1 cellular context compared by ENCODE assay signal in the genomic region with DNA sequence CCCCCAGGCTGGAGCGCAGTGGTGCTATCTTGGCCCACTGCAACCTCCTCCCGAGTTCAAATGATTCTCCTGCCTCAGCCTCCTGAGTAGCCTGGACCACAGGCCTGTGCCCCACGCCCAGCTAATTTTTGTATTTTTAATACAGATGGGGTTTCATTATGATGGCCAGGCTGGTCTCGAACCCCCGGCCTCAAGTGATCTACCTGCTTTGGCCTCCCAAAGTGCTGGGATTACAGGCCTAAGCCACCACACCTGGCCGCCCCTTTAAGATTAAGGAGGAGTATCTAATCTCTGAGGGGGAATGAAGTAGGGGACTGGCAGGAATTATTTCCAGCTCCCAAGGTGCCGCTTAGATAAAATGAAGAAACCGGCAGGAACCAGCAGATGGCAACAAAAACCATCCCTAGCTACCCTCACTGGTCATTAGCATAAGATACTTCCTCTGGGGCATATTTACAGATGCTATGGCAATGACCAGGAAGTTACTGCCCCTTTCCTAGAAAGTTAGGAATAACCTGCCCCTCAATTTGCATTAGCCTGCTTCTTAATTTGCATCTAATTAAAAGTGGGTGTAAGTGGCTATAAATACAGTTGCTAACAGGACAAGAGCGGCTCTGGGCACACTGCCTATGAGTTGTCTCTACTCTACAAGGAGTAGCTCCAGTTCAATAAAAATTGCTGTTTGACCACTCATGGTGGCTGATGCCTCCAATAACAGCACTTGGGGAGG.
TF ChIP-seq lines count a peak whose summit lies in the region.

No MANE protein-coding gene starts in this region.

TF ChIP-seq in HepG2, 621 proteins besides CTCF, POLR2A, EP300 and RAD21 (continues in another document):
- TF ChIP-seq, protein P1, sequence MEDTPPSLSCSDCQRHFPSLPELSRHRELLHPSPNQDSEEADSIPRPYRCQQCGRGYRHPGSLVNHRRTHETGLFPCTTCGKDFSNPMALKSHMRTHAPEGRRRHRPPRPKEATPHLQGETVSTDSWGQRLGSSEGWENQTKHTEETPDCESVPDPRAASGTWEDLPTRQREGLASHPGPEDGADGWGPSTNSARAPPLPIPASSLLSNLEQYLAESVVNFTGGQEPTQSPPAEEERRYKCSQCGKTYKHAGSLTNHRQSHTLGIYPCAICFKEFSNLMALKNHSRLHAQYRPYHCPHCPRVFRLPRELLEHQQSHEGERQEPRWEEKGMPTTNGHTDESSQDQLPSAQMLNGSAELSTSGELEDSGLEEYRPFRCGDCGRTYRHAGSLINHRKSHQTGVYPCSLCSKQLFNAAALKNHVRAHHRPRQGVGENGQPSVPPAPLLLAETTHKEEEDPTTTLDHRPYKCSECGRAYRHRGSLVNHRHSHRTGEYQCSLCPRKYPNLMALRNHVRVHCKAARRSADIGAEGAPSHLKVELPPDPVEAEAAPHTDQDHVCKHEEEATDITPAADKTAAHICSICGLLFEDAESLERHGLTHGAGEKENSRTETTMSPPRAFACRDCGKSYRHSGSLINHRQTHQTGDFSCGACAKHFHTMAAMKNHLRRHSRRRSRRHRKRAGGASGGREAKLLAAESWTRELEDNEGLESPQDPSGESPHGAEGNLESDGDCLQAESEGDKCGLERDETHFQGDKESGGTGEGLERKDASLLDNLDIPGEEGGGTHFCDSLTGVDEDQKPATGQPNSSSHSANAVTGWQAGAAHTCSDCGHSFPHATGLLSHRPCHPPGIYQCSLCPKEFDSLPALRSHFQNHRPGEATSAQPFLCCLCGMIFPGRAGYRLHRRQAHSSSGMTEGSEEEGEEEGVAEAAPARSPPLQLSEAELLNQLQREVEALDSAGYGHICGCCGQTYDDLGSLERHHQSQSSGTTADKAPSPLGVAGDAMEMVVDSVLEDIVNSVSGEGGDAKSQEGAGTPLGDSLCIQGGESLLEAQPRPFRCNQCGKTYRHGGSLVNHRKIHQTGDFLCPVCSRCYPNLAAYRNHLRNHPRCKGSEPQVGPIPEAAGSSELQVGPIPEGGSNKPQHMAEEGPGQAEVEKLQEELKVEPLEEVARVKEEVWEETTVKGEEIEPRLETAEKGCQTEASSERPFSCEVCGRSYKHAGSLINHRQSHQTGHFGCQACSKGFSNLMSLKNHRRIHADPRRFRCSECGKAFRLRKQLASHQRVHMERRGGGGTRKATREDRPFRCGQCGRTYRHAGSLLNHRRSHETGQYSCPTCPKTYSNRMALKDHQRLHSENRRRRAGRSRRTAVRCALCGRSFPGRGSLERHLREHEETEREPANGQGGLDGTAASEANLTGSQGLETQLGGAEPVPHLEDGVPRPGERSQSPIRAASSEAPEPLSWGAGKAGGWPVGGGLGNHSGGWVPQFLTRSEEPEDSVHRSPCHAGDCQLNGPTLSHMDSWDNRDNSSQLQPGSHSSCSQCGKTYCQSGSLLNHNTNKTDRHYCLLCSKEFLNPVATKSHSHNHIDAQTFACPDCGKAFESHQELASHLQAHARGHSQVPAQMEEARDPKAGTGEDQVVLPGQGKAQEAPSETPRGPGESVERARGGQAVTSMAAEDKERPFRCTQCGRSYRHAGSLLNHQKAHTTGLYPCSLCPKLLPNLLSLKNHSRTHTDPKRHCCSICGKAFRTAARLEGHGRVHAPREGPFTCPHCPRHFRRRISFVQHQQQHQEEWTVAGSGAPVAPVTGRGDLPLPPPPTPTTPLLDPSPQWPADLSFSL (CRISPR knock-in tag; IDR thresholded peaks at IDR 0.05) = no peak
- no peak for TF ChIP-seq ZNF557 (CRISPR knock-in tag; IDR thresholded peaks at IDR 0.05)
- no peak for TF ChIP-seq IKZF1 (IDR thresholded peaks at IDR 0.05)
- no peak for TF ChIP-seq HOXA5 (CRISPR knock-in tag; IDR thresholded peaks at IDR 0.05)
- peak; percentile 58 for TF ChIP-seq STAG1 (CRISPR knock-in tag; IDR thresholded peaks at IDR 0.05)
- TF ChIP-seq POGZ (CRISPR knock-in tag; IDR thresholded peaks at IDR 0.05) = no peak
- peak; percentile 65; the same call in 1 of the 2 replicates for TF ChIP-seq SMC3 (IDR thresholded peaks at IDR 0.05; ENCODE audit: low read length)
- TF ChIP-seq PITX1 (CRISPR knock-in tag; IDR thresholded peaks at IDR 0.05) = no peak
- no peak for TF ChIP-seq ZFY (CRISPR knock-in tag; IDR thresholded peaks at IDR 0.05)
- no peak for TF ChIP-seq TP53 (CRISPR knock-in tag; conservative IDR thresholded peaks at IDR 0.05)
- no peak for TF ChIP-seq ZFP36L2 (CRISPR knock-in tag; IDR thresholded peaks at IDR 0.05)
- TF ChIP-seq TRIM24 (CRISPR knock-in tag; IDR thresholded peaks at IDR 0.05) = no peak
- TF ChIP-seq, protein P2, sequence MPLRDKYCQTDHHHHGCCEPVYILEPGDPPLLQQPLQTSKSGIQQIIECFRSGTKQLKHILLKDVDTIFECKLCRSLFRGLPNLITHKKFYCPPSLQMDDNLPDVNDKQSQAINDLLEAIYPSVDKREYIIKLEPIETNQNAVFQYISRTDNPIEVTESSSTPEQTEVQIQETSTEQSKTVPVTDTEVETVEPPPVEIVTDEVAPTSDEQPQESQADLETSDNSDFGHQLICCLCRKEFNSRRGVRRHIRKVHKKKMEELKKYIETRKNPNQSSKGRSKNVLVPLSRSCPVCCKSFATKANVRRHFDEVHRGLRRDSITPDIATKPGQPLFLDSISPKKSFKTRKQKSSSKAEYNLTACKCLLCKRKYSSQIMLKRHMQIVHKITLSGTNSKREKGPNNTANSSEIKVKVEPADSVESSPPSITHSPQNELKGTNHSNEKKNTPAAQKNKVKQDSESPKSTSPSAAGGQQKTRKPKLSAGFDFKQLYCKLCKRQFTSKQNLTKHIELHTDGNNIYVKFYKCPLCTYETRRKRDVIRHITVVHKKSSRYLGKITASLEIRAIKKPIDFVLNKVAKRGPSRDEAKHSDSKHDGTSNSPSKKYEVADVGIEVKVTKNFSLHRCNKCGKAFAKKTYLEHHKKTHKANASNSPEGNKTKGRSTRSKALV (CRISPR knock-in tag; IDR thresholded peaks at IDR 0.05) = no peak
- TF ChIP-seq ZNF614 (CRISPR knock-in tag; IDR thresholded peaks at IDR 0.05; ENCODE audit: borderline replicate concordance) = peak; percentile 67; the same call in 1 of the 2 replicates
- TF ChIP-seq, protein P3, sequence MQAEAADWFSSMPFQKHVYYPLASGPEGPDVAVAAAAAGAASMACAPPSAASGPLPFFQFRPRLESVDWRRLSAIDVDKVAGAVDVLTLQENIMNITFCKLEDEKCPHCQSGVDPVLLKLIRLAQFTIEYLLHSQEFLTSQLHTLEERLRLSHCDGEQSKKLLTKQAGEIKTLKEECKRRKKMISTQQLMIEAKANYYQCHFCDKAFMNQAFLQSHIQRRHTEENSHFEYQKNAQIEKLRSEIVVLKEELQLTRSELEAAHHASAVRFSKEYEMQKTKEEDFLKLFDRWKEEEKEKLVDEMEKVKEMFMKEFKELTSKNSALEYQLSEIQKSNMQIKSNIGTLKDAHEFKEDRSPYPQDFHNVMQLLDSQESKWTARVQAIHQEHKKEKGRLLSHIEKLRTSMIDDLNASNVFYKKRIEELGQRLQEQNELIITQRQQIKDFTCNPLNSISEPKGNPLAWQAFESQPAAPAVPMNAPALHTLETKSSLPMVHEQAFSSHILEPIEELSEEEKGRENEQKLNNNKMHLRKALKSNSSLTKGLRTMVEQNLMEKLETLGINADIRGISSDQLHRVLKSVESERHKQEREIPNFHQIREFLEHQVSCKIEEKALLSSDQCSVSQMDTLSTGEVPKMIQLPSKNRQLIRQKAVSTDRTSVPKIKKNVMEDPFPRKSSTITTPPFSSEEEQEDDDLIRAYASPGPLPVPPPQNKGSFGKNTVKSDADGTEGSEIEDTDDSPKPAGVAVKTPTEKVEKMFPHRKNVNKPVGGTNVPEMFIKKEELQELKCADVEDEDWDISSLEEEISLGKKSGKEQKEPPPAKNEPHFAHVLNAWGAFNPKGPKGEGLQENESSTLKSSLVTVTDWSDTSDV (CRISPR knock-in tag; IDR thresholded peaks at IDR 0.05) = no peak
- no peak for TF ChIP-seq PAX8 (CRISPR knock-in tag; IDR thresholded peaks at IDR 0.05; ENCODE audit: borderline replicate concordance)
- TF ChIP-seq, protein P4, sequence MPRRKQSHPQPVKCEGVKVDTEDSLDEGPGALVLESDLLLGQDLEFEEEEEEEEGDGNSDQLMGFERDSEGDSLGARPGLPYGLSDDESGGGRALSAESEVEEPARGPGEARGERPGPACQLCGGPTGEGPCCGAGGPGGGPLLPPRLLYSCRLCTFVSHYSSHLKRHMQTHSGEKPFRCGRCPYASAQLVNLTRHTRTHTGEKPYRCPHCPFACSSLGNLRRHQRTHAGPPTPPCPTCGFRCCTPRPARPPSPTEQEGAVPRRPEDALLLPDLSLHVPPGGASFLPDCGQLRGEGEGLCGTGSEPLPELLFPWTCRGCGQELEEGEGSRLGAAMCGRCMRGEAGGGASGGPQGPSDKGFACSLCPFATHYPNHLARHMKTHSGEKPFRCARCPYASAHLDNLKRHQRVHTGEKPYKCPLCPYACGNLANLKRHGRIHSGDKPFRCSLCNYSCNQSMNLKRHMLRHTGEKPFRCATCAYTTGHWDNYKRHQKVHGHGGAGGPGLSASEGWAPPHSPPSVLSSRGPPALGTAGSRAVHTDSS (CRISPR knock-in tag; conservative IDR thresholded peaks at IDR 0.05) = no peak
- TF ChIP-seq ZNF607 (CRISPR knock-in tag; IDR thresholded peaks at IDR 0.05; ENCODE audit: borderline replicate concordance) = no peak
- TF ChIP-seq ZNF12 (CRISPR knock-in tag; IDR thresholded peaks at IDR 0.05) = no peak
- TF ChIP-seq FOXA3 (CRISPR knock-in tag; IDR thresholded peaks at IDR 0.05) = peak; percentile 72
- no peak for TF ChIP-seq CREB1 (IDR thresholded peaks at IDR 0.05)
- TF ChIP-seq CREB1 (CRISPR knock-in tag; IDR thresholded peaks at IDR 0.05) = no peak
- no peak for TF ChIP-seq POLR2AphosphoS5 (IDR thresholded peaks at IDR 0.05; ENCODE audit: low read depth, low read length)
- TF ChIP-seq RXRB (CRISPR knock-in tag; IDR thresholded peaks at IDR 0.05; ENCODE audit: borderline replicate concordance) = peak; percentile 46; the same call in 1 of the 2 replicates
- TF ChIP-seq CHD2 (IDR thresholded peaks at IDR 0.05; ENCODE audit: low read depth, low read length) = no peak
- no peak for TF ChIP-seq ZNF572 (CRISPR knock-in tag; IDR thresholded peaks at IDR 0.05)
- TF ChIP-seq ZKSCAN1 (IDR thresholded peaks at IDR 0.05; ENCODE audit: low read length) = no peak
- no peak for TF ChIP-seq ZNF605 (CRISPR knock-in tag; IDR thresholded peaks at IDR 0.05)
- TF ChIP-seq CBFB (CRISPR knock-in tag; IDR thresholded peaks at IDR 0.05) = no peak
- no peak for TF ChIP-seq NFKB2 (CRISPR knock-in tag; IDR thresholded peaks at IDR 0.05; ENCODE audit: borderline replicate concordance)
- no peak for TF ChIP-seq GZF1 (CRISPR knock-in tag; IDR thresholded peaks at IDR 0.05)
- no peak for TF ChIP-seq ZNF441 (CRISPR knock-in tag; IDR thresholded peaks at IDR 0.05; ENCODE audit: borderline replicate concordance)
- peak; percentile 21; the same call in 1 of the 2 replicates for TF ChIP-seq FOXK1 (CRISPR knock-in tag; IDR thresholded peaks at IDR 0.05; ENCODE audit: borderline replicate concordance, low read depth)
- TF ChIP-seq RBFOX2 (IDR thresholded peaks at IDR 0.05; ENCODE audit: low read depth, low read length) = no peak
- TF ChIP-seq SSRP1 (CRISPR knock-in tag; IDR thresholded peaks at IDR 0.05) = no peak
- no peak for TF ChIP-seq EEA1 (CRISPR knock-in tag; IDR thresholded peaks at IDR 0.05; ENCODE audit: borderline replicate concordance)
- TF ChIP-seq ELF1 (CRISPR knock-in tag; IDR thresholded peaks at IDR 0.05) = peak; percentile 35; the same call in 1 of the 2 replicates
- 0 out of 2 replicates have a peak, but pooled peaks have one; percentile 31 for TF ChIP-seq SAP130 (CRISPR knock-in tag; IDR thresholded peaks at IDR 0.05; ENCODE audit: low read depth)
- TF ChIP-seq, protein P5, sequence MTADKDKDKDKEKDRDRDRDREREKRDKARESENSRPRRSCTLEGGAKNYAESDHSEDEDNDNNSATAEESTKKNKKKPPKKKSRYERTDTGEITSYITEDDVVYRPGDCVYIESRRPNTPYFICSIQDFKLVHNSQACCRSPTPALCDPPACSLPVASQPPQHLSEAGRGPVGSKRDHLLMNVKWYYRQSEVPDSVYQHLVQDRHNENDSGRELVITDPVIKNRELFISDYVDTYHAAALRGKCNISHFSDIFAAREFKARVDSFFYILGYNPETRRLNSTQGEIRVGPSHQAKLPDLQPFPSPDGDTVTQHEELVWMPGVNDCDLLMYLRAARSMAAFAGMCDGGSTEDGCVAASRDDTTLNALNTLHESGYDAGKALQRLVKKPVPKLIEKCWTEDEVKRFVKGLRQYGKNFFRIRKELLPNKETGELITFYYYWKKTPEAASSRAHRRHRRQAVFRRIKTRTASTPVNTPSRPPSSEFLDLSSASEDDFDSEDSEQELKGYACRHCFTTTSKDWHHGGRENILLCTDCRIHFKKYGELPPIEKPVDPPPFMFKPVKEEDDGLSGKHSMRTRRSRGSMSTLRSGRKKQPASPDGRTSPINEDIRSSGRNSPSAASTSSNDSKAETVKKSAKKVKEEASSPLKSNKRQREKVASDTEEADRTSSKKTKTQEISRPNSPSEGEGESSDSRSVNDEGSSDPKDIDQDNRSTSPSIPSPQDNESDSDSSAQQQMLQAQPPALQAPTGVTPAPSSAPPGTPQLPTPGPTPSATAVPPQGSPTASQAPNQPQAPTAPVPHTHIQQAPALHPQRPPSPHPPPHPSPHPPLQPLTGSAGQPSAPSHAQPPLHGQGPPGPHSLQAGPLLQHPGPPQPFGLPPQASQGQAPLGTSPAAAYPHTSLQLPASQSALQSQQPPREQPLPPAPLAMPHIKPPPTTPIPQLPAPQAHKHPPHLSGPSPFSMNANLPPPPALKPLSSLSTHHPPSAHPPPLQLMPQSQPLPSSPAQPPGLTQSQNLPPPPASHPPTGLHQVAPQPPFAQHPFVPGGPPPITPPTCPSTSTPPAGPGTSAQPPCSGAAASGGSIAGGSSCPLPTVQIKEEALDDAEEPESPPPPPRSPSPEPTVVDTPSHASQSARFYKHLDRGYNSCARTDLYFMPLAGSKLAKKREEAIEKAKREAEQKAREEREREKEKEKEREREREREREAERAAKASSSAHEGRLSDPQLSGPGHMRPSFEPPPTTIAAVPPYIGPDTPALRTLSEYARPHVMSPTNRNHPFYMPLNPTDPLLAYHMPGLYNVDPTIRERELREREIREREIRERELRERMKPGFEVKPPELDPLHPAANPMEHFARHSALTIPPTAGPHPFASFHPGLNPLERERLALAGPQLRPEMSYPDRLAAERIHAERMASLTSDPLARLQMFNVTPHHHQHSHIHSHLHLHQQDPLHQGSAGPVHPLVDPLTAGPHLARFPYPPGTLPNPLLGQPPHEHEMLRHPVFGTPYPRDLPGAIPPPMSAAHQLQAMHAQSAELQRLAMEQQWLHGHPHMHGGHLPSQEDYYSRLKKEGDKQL (CRISPR knock-in tag; IDR thresholded peaks at IDR 0.05; ENCODE audit: low read depth) = no peak
- TF ChIP-seq ZNF350 (CRISPR knock-in tag; IDR thresholded peaks at IDR 0.05; ENCODE audit: borderline replicate concordance, low read depth) = no peak
- no peak for TF ChIP-seq GTF3A (CRISPR knock-in tag; conservative IDR thresholded peaks at IDR 0.05)
- TF ChIP-seq ZNF510 (CRISPR knock-in tag; IDR thresholded peaks at IDR 0.05; ENCODE audit: low read depth) = no peak
- TF ChIP-seq KLF12 (CRISPR knock-in tag; IDR thresholded peaks at IDR 0.05; ENCODE audit: borderline replicate concordance) = no peak
- no peak for TF ChIP-seq TBL1XR1 (IDR thresholded peaks at IDR 0.05; ENCODE audit: borderline replicate concordance, low read length, partially characterized antibody)
- TF ChIP-seq SAFB2 (CRISPR knock-in tag; IDR thresholded peaks at IDR 0.05; ENCODE audit: borderline replicate concordance, low read depth) = no peak
- TF ChIP-seq STAT5B (CRISPR knock-in tag; IDR thresholded peaks at IDR 0.05) = no peak
